In genomic region chr14:58749066-58749669, GRCh38 we compare ENCODE assay signal across 8 cellular contexts.
DNase-seq lines count a peak whose midpoint lies in the region; ATAC-seq and TF ChIP-seq lines count a peak whose summit lies in the region.

No MANE protein-coding gene starts in this region.

- H3K4me3 Mint-ChIP-seq in stimulated activated memory B cell treated with anti-CD40 and anti-IgM and Interleukin-4, amounts not matched to agents 10 μg/mL and 1 μg/mL and 100 μg/mL, for 72 hours: no peak overlapping the region

- TF ChIP-seq CTCF in RWPE2 (IDR thresholded peaks at IDR 0.05; ENCODE audit: poor library complexity, severe bottlenecking): no peak
- no peak for TF ChIP-seq CTCF in fibroblast of pulmonary artery (IDR thresholded peaks at IDR 0.05; ENCODE audit: low read length, missing control alignments)

- H3K4me1 ChIP-seq in RWPE2 (ENCODE audit: insufficient read depth, poor library complexity, severe bottlenecking): peaks cover 51% of the 10 kb centered on the region

- DNase-seq in activated CD4-positive, alpha-beta T cell treated with anti-CD3 and anti-CD28 coated beads for 48 hours: peak; percentile 54
- DNase-seq in activated CD4-positive, alpha-beta T cell treated with anti-CD3 and anti-CD28 coated beads for 4 hours: no peak
- DNase-seq in RWPE2 (ENCODE audit: low spot score) (no peak), fibroblast of pulmonary artery (ENCODE audit: low read depth) (peak; percentile 87), inferior parietal cortex (ENCODE audit: extremely low spot score) (no peak)

- H3K27me3 Mint-ChIP-seq in stimulated activated memory B cell treated with anti-CD40 and anti-IgM and Interleukin-4, amounts not matched to agents 10 μg/mL and 1 μg/mL and 100 μg/mL, for 72 hours: peaks cover 10% of the 10 kb centered on the region

- H3K9me3 Mint-ChIP-seq in stimulated activated memory B cell treated with anti-CD40 and anti-IgM and Interleukin-4, amounts not matched to agents 10 μg/mL and 1 μg/mL and 100 μg/mL, for 72 hours: no peaks in the 10 kb centered on the region

- no peaks in the 10 kb centered on the region for H3K36me3 Mint-ChIP-seq in stimulated activated memory B cell treated with anti-CD40 and anti-IgM and Interleukin-4, amounts not matched to agents 10 μg/mL and 1 μg/mL and 100 μg/mL, for 72 hours

- H3K36me3 ChIP-seq in RWPE2 (ENCODE audit: low read depth): no peaks in the 10 kb centered on the region

- H3K4me1 Mint-ChIP-seq in stimulated activated memory B cell treated with anti-CD40 and anti-IgM and Interleukin-4, amounts not matched to agents 10 μg/mL and 1 μg/mL and 100 μg/mL, for 72 hours: peaks cover 8% of the 10 kb centered on the region

- H3K4me3 ChIP-seq in RWPE2 (ENCODE audit: severe bottlenecking) (no peak overlapping the region), fibroblast of pulmonary artery (replicated peaks; ENCODE audit: low read depth, low read length) (no peak overlapping the region)

- H3K27ac ChIP-seq in RWPE2 (ENCODE audit: poor library complexity, severe bottlenecking): no peak overlapping the region

- H3K9me3 ChIP-seq in RWPE2 (ENCODE audit: severe bottlenecking): no peaks in the 10 kb centered on the region

- H3K27me3 ChIP-seq in RWPE2 (ENCODE audit: insufficient read depth, poor library complexity, severe bottlenecking): no peaks in the 10 kb centered on the region

- peak; percentile 80 for ATAC-seq in GM19468 (IDR thresholded peaks at IDR 0.05; ENCODE audit: extremely low read depth, unreplicated experiment)
- peak; percentile 89 for ATAC-seq in HG03439 (IDR thresholded peaks at IDR 0.05; ENCODE audit: unreplicated experiment)
- peak; percentile 68 for ATAC-seq in RWPE2 (ENCODE audit: low read depth)
- peak; percentile 64 for ATAC-seq in stimulated activated memory B cell treated with anti-CD40 and anti-IgM and Interleukin-4, amounts not matched to agents 10 μg/mL and 1 μg/mL and 100 μg/mL, for 72 hours

- peak overlapping the region; percentile 25 for H3K27ac Mint-ChIP-seq in stimulated activated memory B cell treated with anti-CD40 and anti-IgM and Interleukin-4, amounts not matched to agents 10 μg/mL and 1 μg/mL and 100 μg/mL, for 72 hours

Comparison
In these comparisons a context has a peak if more than half of its experiments do, and no peak if none do; other contexts are left out.
1. DNase-seq: peak in activated CD4-positive, alpha-beta T cell treated with anti-CD3 and anti-CD28 coated beads for 48 hours (single experiment) and fibroblast of pulmonary artery (single experiment); none in activated CD4-positive, alpha-beta T cell treated with anti-CD3 and anti-CD28 coated beads for 4 hours (0 of 2), RWPE2 (single experiment) and inferior parietal cortex (single experiment).
2. Peak in every context shown above with its lines, with median percentiles within 50 percentile points of each other: ATAC-seq.